Comparison of ENCODE assay signal across 1 cellular context in the genomic region with DNA sequence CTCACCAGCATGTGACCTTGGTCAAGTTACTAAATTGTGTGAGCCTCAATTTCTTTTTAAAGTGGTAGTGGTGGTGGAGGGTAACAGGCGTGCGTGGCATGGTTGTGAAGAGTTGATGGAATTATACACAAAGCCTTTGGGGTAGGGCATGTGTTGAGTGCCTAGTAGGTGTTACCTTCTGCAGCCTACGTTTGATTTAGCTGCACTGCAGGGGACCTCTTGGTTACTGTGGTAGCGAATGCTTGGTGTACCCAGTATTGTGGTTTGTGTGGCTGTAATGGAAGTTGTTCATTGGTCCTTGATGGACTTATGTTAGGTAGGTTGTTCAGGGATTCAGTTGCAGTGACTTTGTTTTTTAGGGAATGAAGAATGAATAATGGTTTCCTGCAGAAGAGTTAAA.
TF ChIP-seq lines count a peak whose summit lies in the region.

No MANE protein-coding gene starts in this region.

TF ChIP-seq in WTC11, 78 proteins besides CTCF, POLR2A, EP300 and RAD21 (continued from another document):
- TF ChIP-seq, protein P1, sequence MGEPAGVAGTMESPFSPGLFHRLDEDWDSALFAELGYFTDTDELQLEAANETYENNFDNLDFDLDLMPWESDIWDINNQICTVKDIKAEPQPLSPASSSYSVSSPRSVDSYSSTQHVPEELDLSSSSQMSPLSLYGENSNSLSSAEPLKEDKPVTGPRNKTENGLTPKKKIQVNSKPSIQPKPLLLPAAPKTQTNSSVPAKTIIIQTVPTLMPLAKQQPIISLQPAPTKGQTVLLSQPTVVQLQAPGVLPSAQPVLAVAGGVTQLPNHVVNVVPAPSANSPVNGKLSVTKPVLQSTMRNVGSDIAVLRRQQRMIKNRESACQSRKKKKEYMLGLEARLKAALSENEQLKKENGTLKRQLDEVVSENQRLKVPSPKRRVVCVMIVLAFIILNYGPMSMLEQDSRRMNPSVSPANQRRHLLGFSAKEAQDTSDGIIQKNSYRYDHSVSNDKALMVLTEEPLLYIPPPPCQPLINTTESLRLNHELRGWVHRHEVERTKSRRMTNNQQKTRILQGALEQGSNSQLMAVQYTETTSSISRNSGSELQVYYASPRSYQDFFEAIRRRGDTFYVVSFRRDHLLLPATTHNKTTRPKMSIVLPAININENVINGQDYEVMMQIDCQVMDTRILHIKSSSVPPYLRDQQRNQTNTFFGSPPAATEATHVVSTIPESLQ (CRISPR knock-in tag; IDR thresholded peaks at IDR 0.05): no peak
- TF ChIP-seq GABPB1 (CRISPR knock-in tag; IDR thresholded peaks at IDR 0.05): no peak
- TF ChIP-seq ZNF219 (CRISPR knock-in tag; IDR thresholded peaks at IDR 0.05; ENCODE audit: borderline replicate concordance): no peak
- no peak for TF ChIP-seq SOX15 (CRISPR knock-in tag; IDR thresholded peaks at IDR 0.05)
- TF ChIP-seq FOXK1 (CRISPR knock-in tag; IDR thresholded peaks at IDR 0.05): no peak
- TF ChIP-seq OVOL2 (CRISPR knock-in tag; IDR thresholded peaks at IDR 0.05; ENCODE audit: borderline replicate concordance): no peak
- TF ChIP-seq MLX (CRISPR knock-in tag; IDR thresholded peaks at IDR 0.05): no peak
- TF ChIP-seq, protein P2, sequence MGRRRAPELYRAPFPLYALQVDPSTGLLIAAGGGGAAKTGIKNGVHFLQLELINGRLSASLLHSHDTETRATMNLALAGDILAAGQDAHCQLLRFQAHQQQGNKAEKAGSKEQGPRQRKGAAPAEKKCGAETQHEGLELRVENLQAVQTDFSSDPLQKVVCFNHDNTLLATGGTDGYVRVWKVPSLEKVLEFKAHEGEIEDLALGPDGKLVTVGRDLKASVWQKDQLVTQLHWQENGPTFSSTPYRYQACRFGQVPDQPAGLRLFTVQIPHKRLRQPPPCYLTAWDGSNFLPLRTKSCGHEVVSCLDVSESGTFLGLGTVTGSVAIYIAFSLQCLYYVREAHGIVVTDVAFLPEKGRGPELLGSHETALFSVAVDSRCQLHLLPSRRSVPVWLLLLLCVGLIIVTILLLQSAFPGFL (CRISPR knock-in tag; IDR thresholded peaks at IDR 0.05; ENCODE audit: borderline replicate concordance): no peak
- TF ChIP-seq NR1H2 (CRISPR knock-in tag; IDR thresholded peaks at IDR 0.05): no peak
- TF ChIP-seq PRRX2 (CRISPR knock-in tag; IDR thresholded peaks at IDR 0.05): no peak
- no peak for TF ChIP-seq ETV6 (CRISPR knock-in tag; IDR thresholded peaks at IDR 0.05)
- no peak for TF ChIP-seq IRF2 (CRISPR knock-in tag; IDR thresholded peaks at IDR 0.05; ENCODE audit: borderline replicate concordance, low read depth)
- no peak for TF ChIP-seq GRHL2 (CRISPR knock-in tag; IDR thresholded peaks at IDR 0.05; ENCODE audit: insufficient replicate concordance, severe bottlenecking)
- TF ChIP-seq, protein P3, sequence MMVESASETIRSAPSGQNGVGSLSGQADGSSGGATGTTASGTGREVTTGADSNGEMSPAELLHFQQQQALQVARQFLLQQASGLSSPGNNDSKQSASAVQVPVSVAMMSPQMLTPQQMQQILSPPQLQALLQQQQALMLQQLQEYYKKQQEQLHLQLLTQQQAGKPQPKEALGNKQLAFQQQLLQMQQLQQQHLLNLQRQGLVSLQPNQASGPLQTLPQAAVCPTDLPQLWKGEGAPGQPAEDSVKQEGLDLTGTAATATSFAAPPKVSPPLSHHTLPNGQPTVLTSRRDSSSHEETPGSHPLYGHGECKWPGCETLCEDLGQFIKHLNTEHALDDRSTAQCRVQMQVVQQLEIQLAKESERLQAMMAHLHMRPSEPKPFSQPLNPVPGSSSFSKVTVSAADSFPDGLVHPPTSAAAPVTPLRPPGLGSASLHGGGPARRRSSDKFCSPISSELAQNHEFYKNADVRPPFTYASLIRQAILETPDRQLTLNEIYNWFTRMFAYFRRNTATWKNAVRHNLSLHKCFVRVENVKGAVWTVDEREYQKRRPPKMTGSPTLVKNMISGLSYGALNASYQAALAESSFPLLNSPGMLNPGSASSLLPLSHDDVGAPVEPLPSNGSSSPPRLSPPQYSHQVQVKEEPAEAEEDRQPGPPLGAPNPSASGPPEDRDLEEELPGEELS (CRISPR knock-in tag; IDR thresholded peaks at IDR 0.05): no peak
- no peak for TF ChIP-seq IRF1 (CRISPR knock-in tag; IDR thresholded peaks at IDR 0.05)
TF ChIP-seq in WTC11: peak in this region for 0.
